1 cellular context compared by ENCODE assay signal in genomic region chr11:65427691-65428577, GRCh38.
TF ChIP-seq lines count a peak whose summit lies in the region.

No MANE protein-coding gene starts in this region.

TF ChIP-seq in K562, 482 proteins besides CTCF, POLR2A, EP300 and RAD21 (continued from another document and continues in another):
- TF ChIP-seq ATF2 (CRISPR knock-in tag; IDR thresholded peaks at IDR 0.05) (no peak), YY1 (IDR thresholded peaks at IDR 0.05; ENCODE audit: borderline replicate concordance in 1 of 3, control insufficient read depth in 1 of 3, extremely low read depth in 1 of 3, insufficient read depth in 3 of 3, insufficient read length in 1 of 3, insufficient replicate concordance in 2 of 3, low read depth in 1 of 3, low read length in 2 of 3) (peak in 1 of 3 experiments; percentile 14), ZNF57 (CRISPR knock-in tag; IDR thresholded peaks at IDR 0.05) (peak; percentile 81; the same call in 1 of the 2 replicates), TAF9B (IDR thresholded peaks at IDR 0.05; ENCODE audit: partially characterized antibody) (no peak), HDAC6 (IDR thresholded peaks at IDR 0.05; ENCODE audit: low read depth, low read length) (0 out of 2 replicates have a peak, but pooled peaks have one; percentile 23), TEAD1 (CRISPR knock-in tag; IDR thresholded peaks at IDR 0.05) (peak; percentile 37 to 79; a peak in 3 of 4 replicates), KDM5B (IDR thresholded peaks at IDR 0.05; ENCODE audit: insufficient replicate concordance, low read depth, low read length) (peak; percentile 82), NCOA4 (IDR thresholded peaks at IDR 0.05; ENCODE audit: partially characterized antibody) (no peak), ZNF41 (CRISPR knock-in tag; conservative IDR thresholded peaks at IDR 0.05) (no peak), SIX5 (IDR thresholded peaks at IDR 0.05; ENCODE audit: borderline replicate concordance in 1 of 2, insufficient read depth in 1 of 2, low read depth in 1 of 2, low read length in 2 of 2) (peak in 1 of 2 experiments; percentile 14; a peak in 1 of 4 replicates), ZBTB26 (CRISPR knock-in tag; IDR thresholded peaks at IDR 0.05) (peak; percentile 88), STAT5A (IDR thresholded peaks at IDR 0.05; ENCODE audit: borderline replicate concordance, low read length) (peak; percentile 34; the same call in 1 of the 2 replicates), CSDE1 (IDR thresholded peaks at IDR 0.05) (no peak), RAD51 (IDR thresholded peaks at IDR 0.05; ENCODE audit: borderline replicate concordance, low read depth) (no peak; the same call in 1 of the 2 replicates), CREB1 (IDR thresholded peaks at IDR 0.05) (peak; percentile 37), CREB1 (CRISPR knock-in tag; IDR thresholded peaks at IDR 0.05) (no peak), JUNB (CRISPR knock-in tag; conservative IDR thresholded peaks at IDR 0.05) (no peak), ZNF212 (CRISPR knock-in tag; IDR thresholded peaks at IDR 0.05) (0 out of 2 replicates have a peak, but pooled peaks have one; percentile 17), ZSCAN29 (IDR thresholded peaks at IDR 0.05) (peak; percentile 12), POLR2AphosphoS2 (IDR thresholded peaks at IDR 0.05; ENCODE audit: low read length) (peak; percentile 28), PATZ1 (CRISPR knock-in tag; IDR thresholded peaks at IDR 0.05; ENCODE audit: borderline replicate concordance) (peak; percentile 73; the same call in 1 of the 2 replicates), ZNF740 (CRISPR knock-in tag; IDR thresholded peaks at IDR 0.05) (no peak), ZNF740 (tag; IDR thresholded peaks at IDR 0.05) (no peak), GABPB1 (CRISPR knock-in tag; IDR thresholded peaks at IDR 0.05) (0 out of 2 replicates have a peak, but pooled peaks have one; percentile 39), SMAD3 (CRISPR knock-in tag; conservative IDR thresholded peaks at IDR 0.05) (peak; percentile 70; the same call in 1 of the 2 replicates), RBM22 (IDR thresholded peaks at IDR 0.05; ENCODE audit: low read depth, low read length, poor library complexity, severe bottlenecking) (peak; percentile 15), RFX7 (CRISPR knock-in tag; IDR thresholded peaks at IDR 0.05) (peak; percentile 79), ATF3 (IDR thresholded peaks at IDR 0.05) (no peak), ATF3 (CRISPR knock-in tag; conservative IDR thresholded peaks at IDR 0.05) (no peak), MEIS2 (IDR thresholded peaks at IDR 0.05; ENCODE audit: partially characterized antibody) (peak; percentile 9), SUPT5H (IDR thresholded peaks at IDR 0.05) (peak; percentile 71), CBFA2T2 (conservative IDR thresholded peaks at IDR 0.05) (0 out of 2 replicates have a peak, but pooled peaks have one; percentile 5), E2F8 (IDR thresholded peaks at IDR 0.05; ENCODE audit: low read depth, partially characterized antibody) (peak; percentile 70), POLR2G (IDR thresholded peaks at IDR 0.05; ENCODE audit: low read depth, low read length) (peak; percentile 60; the same call in 1 of the 2 replicates), OTX1 (CRISPR knock-in tag; IDR thresholded peaks at IDR 0.05) (peak; percentile 97; the same call in 1 of the 2 replicates), CBX3 (IDR thresholded peaks at IDR 0.05; ENCODE audit: borderline replicate concordance in 1 of 2, low read length in 2 of 2) (no peak), CTBP1 (IDR thresholded peaks at IDR 0.05; ENCODE audit: borderline replicate concordance) (0 out of 2 replicates have a peak, but pooled peaks have one; percentile 35), THRB (CRISPR knock-in tag; conservative IDR thresholded peaks at IDR 0.05) (peak; percentile 98), HNRNPUL1 (IDR thresholded peaks at IDR 0.05; ENCODE audit: low read length) (peak; percentile 89), ZNF717 (CRISPR knock-in tag; IDR thresholded peaks at IDR 0.05) (peak; percentile 71; the same call in 1 of the 2 replicates), NUFIP1 (IDR thresholded peaks at IDR 0.05; ENCODE audit: partially characterized antibody) (no peak), CREB5 (CRISPR knock-in tag; IDR thresholded peaks at IDR 0.05) (0 out of 2 replicates have a peak, but pooled peaks have one; percentile 58), ZNF232 (CRISPR knock-in tag; IDR thresholded peaks at IDR 0.05) (0 out of 2 replicates have a peak, but pooled peaks have one; percentile 55), RBFOX2 (IDR thresholded peaks at IDR 0.05; ENCODE audit: low read depth, low read length) (peak; percentile 6; the same call in 1 of the 2 replicates), ZBTB17 (CRISPR knock-in tag; IDR thresholded peaks at IDR 0.05) (peak; percentile 67; the same call in 1 of the 2 replicates), ZNF695 (CRISPR knock-in tag; IDR thresholded peaks at IDR 0.05) (no peak), E4F1 (CRISPR knock-in tag; IDR thresholded peaks at IDR 0.05; ENCODE audit: borderline replicate concordance) (peak; percentile 66; the same call in 1 of the 2 replicates), PML (IDR thresholded peaks at IDR 0.05; ENCODE audit: low read length) (peak; percentile 78)
